In genomic region chr11:60912851-60913550, GRCh38 we compare ENCODE assay signal across 7 cellular contexts. TPM values are rescaled to one million over a fixed set of nuclear protein-coding genes. Genes with fewer than 3 reads are reported as not detected.
DNase-seq lines count a peak whose midpoint lies in the region; ATAC-seq, FAIRE-seq and TF ChIP-seq lines count a peak whose summit lies in the region.

No MANE protein-coding gene starts in this region.

- H3K9ac ChIP-seq in HUES64 (ENCODE audit: low read depth, low read length) (peak overlapping the region; percentile 75), iPS-18a (ENCODE audit: low read length) (peak overlapping the region; percentile 76)

- H3K4me1 ChIP-seq in HUES64 (ENCODE audit: insufficient read depth, low read length) (peaks cover 33% of the 10 kb centered on the region), iPS-18a (ENCODE audit: control insufficient read depth, low read depth, low read length) (peaks cover 25% of the 10 kb centered on the region), mucosa of descending colon (ENCODE audit: low read depth) (peaks cover 14% of the 10 kb centered on the region), small intestine (ENCODE audit: control insufficient read depth in 2 of 2, insufficient read depth in 1 of 2, low read depth in 1 of 2, low read length in 1 of 2) (peaks cover 4 to 5% of the 10 kb centered on the region in 2 donors)

- H3K36me3 ChIP-seq in HUES64 (ENCODE audit: insufficient read depth, low read length) (no peaks in the 10 kb centered on the region; the same call in 1 of the 2 replicates), iPS-18a (ENCODE audit: control insufficient read depth, low read depth, low read length) (no peaks in the 10 kb centered on the region), mucosa of descending colon (ENCODE audit: low read depth) (no peaks in the 10 kb centered on the region), small intestine (ENCODE audit: control insufficient read depth in 2 of 2, insufficient read depth in 2 of 2, low read length in 2 of 2) (no peaks in the 10 kb centered on the region)

- no peak for TF ChIP-seq CTCF in mucosa of descending colon (IDR thresholded peaks at IDR 0.05)

- H3K27ac Mint-ChIP-seq in activated T-helper 17 cell treated with anti-CD3 and anti-CD28 coated beads, Interleukin-2, amount 50 U/mL, for 72 hours: peak overlapping the region; percentile 90
- peak overlapping the region; percentile 99 for H3K27ac Mint-ChIP-seq in stimulated activated naive B cell treated with anti-CD40 and anti-IgM and Interleukin-4, amounts not matched to agents 10 μg/mL and 1 μg/mL and 100 μg/mL, for 72 hours

- H3K4me3 Mint-ChIP-seq in activated T-helper 17 cell treated with anti-CD3 and anti-CD28 coated beads, Interleukin-2, amount 50 U/mL, for 72 hours: peak overlapping the region; percentile 93
- peak overlapping the region; percentile 99 to 100 for H3K4me3 Mint-ChIP-seq in stimulated activated naive B cell treated with anti-CD40 and anti-IgM and Interleukin-4, amounts not matched to agents 10 μg/mL and 1 μg/mL and 100 μg/mL, for 72 hours

- H3K9me3 Mint-ChIP-seq in activated T-helper 17 cell treated with anti-CD3 and anti-CD28 coated beads, Interleukin-2, amount 50 U/mL, for 72 hours: no peaks in the 10 kb centered on the region
- peaks cover 20 to 22% of the 10 kb centered on the region in 2 donors for H3K9me3 Mint-ChIP-seq in stimulated activated naive B cell treated with anti-CD40 and anti-IgM and Interleukin-4, amounts not matched to agents 10 μg/mL and 1 μg/mL and 100 μg/mL, for 72 hours

- H3K27me3 ChIP-seq in HUES64 (ENCODE audit: insufficient read depth, low read length): peaks cover 26% of the 10 kb centered on the region
- H3K27me3 ChIP-seq in iPS-18a (ENCODE audit: control insufficient read depth, insufficient read depth, low read length): peaks cover 15% of the 10 kb centered on the region
- H3K27me3 ChIP-seq in small intestine (ENCODE audit: control insufficient read depth in 2 of 2, insufficient read depth in 2 of 2, low read length in 2 of 2): no peaks in the 10 kb centered on the region

- intact Hi-C loops in mucosa of descending colon (cut with DNase I, micrococcal nuclease): no loop called here

- FAIRE-seq in small intestine (lab: Jason Lieb, UNC): no peak

- no peaks in the 10 kb centered on the region for H3K27me3 Mint-ChIP-seq in activated T-helper 17 cell treated with anti-CD3 and anti-CD28 coated beads, Interleukin-2, amount 50 U/mL, for 72 hours
- H3K27me3 Mint-ChIP-seq in stimulated activated naive B cell treated with anti-CD40 and anti-IgM and Interleukin-4, amounts not matched to agents 10 μg/mL and 1 μg/mL and 100 μg/mL, for 72 hours: no peaks in the 10 kb centered on the region

- peaks cover 18% of the 10 kb centered on the region for H3K36me3 Mint-ChIP-seq in activated T-helper 17 cell treated with anti-CD3 and anti-CD28 coated beads, Interleukin-2, amount 50 U/mL, for 72 hours (ENCODE audit: low read depth)
- peaks cover 25 to 30% of the 10 kb centered on the region in 2 donors for H3K36me3 Mint-ChIP-seq in stimulated activated naive B cell treated with anti-CD40 and anti-IgM and Interleukin-4, amounts not matched to agents 10 μg/mL and 1 μg/mL and 100 μg/mL, for 72 hours

- H3K9me3 ChIP-seq in HUES64 (ENCODE audit: insufficient read depth, low read depth, low read length): no peaks in the 10 kb centered on the region
- no peaks in the 10 kb centered on the region for H3K9me3 ChIP-seq in iPS-18a (ENCODE audit: control insufficient read depth, low read depth, low read length)
- no peaks in the 10 kb centered on the region for H3K9me3 ChIP-seq in mucosa of descending colon
- H3K9me3 ChIP-seq in small intestine (ENCODE audit: control insufficient read depth, low read depth): no peaks in the 10 kb centered on the region

- H3K27ac ChIP-seq in HUES64 (ENCODE audit: low read depth, low read length) (peak overlapping the region; percentile 71), iPS-18a (ENCODE audit: low read length) (peak overlapping the region; percentile 95), small intestine (ENCODE audit: low read depth in 1 of 2, low read length in 1 of 2) (peak overlapping the region in 1 of 2 donors; percentile 95)

- H3K4me1 Mint-ChIP-seq in activated T-helper 17 cell treated with anti-CD3 and anti-CD28 coated beads, Interleukin-2, amount 50 U/mL, for 72 hours: peaks cover 39% of the 10 kb centered on the region
- peaks cover 63 to 94% of the 10 kb centered on the region in 2 donors for H3K4me1 Mint-ChIP-seq in stimulated activated naive B cell treated with anti-CD40 and anti-IgM and Interleukin-4, amounts not matched to agents 10 μg/mL and 1 μg/mL and 100 μg/mL, for 72 hours

- peak overlapping the region; percentile 59 for H3K4me3 ChIP-seq in HUES64 (ENCODE audit: low read length)
- H3K4me3 ChIP-seq in iPS-18a (ENCODE audit: low read length): peak overlapping the region; percentile 81
- no peak overlapping the region for H3K4me3 ChIP-seq in mucosa of descending colon
- H3K4me3 ChIP-seq in small intestine (ENCODE audit: low read depth in 1 of 2, low read length in 2 of 2): no peak overlapping the region

- ATAC-seq in activated T-helper 17 cell treated with anti-CD3 and anti-CD28 coated beads, Interleukin-2, amount 50 U/mL, for 72 hours (replicated peaks): no peak
- no peak for ATAC-seq in stimulated activated naive B cell treated with anti-CD40 and anti-IgM and Interleukin-4, amounts not matched to agents 10 μg/mL and 1 μg/mL and 100 μg/mL, for 72 hours (replicated peaks)
- no peak for ATAC-seq in mucosa of descending colon

- DNase-seq in stimulated activated naive B cell treated with anti-CD40 and anti-IgM and Interleukin-4, amounts not matched to agents 10 μg/mL and 1 μg/mL and 100 μg/mL, for 72 hours: no peak
- DNase-seq in NCI-H2196 (lab: John Stamatoyannopoulos, UW; ENCODE audit: unreplicated experiment) (no peak), mucosa of descending colon (no peak), small intestine (no peak)

- WGBS in HUES64: 93% methylated on average over 22 of the region's 22 CpGs
- 83 to 87% (median 87%) methylated on average over 22 of the region's 22 CpGs for WGBS in small intestine, 3 donors

RNA-seq across cellular contexts. Expression of gene TMEM109, which starts 1.0 kb away (rescaled TPM):
- polyA plus RNA-seq in HUES64 (2013, experiment 1 of 2): 46.1 TPM
- polyA plus RNA-seq in HUES64 (2013, experiment 2 of 2): 48.6 TPM
- 10 to 100 TPM; 42.8 to 99.7 TPM for total RNA-seq in activated T-helper 17 cell treated with anti-CD3 and anti-CD28 coated beads, Interleukin-2, amount 50 U/mL, for 72 hours
- total RNA-seq in mucosa of descending colon: 10 to 100 TPM; 35.8 to 95.2 (median 46.6) TPM
- 10 to 100 TPM; 14.1 to 63.7 (median 30.5) TPM for polyA plus RNA-seq in small intestine

RNA-seq across cellular contexts. Expression of gene PRPF19, which starts 6.6 kb away (rescaled TPM):
- 121 TPM for polyA plus RNA-seq in HUES64 (2013, experiment 1 of 2)
- 102 TPM for polyA plus RNA-seq in HUES64 (2013, experiment 2 of 2)
- 100 to 1,000 TPM in 1 of 2 donors, 10 to 100 TPM in 1; 80.2 to 165 TPM for total RNA-seq in activated T-helper 17 cell treated with anti-CD3 and anti-CD28 coated beads, Interleukin-2, amount 50 U/mL, for 72 hours
- total RNA-seq in mucosa of descending colon: 10 to 100 TPM; 61.1 to 74.1 (median 64.6) TPM
- polyA plus RNA-seq in small intestine: 10 to 100 TPM; 47.9 to 99.8 (median 61.6) TPM

RNA-seq across cellular contexts. Expression of gene TMEM132A, which starts 11.3 kb away (rescaled TPM):
- 73.4 TPM for polyA plus RNA-seq in HUES64 (2013, experiment 1 of 2)
- 73.1 TPM for polyA plus RNA-seq in HUES64 (2013, experiment 2 of 2)
- total RNA-seq in activated T-helper 17 cell treated with anti-CD3 and anti-CD28 coated beads, Interleukin-2, amount 50 U/mL, for 72 hours: under 1 TPM in 1 of 2 donors, not detected in 1; 0.29 TPM
- 10 to 100 TPM in 1 of 3 donors, 1 to 10 TPM in 2; 3.9 to 11.8 (median 8.5) TPM for total RNA-seq in mucosa of descending colon
- polyA plus RNA-seq in small intestine: 1 to 10 TPM in 2 of 3 donors, under 1 TPM in 1; 0.89 to 6.9 (median 1.1) TPM

RNA-seq across cellular contexts. Expression of gene SLC15A3, which starts 39.0 kb away (rescaled TPM):
- 15.9 TPM for polyA plus RNA-seq in HUES64 (2013, experiment 1 of 2)
- polyA plus RNA-seq in HUES64 (2013, experiment 2 of 2): 19.1 TPM
- 1 to 10 TPM; 1.0 to 1.3 TPM for total RNA-seq in activated T-helper 17 cell treated with anti-CD3 and anti-CD28 coated beads, Interleukin-2, amount 50 U/mL, for 72 hours
- 10 to 100 TPM in 2 of 3 donors, 1 to 10 TPM in 1; 6.2 to 36.8 (median 18.4) TPM for total RNA-seq in mucosa of descending colon
- 10 to 100 TPM in 2 of 3 donors, 1 to 10 TPM in 1; 4.5 to 26.0 (median 11.1) TPM for polyA plus RNA-seq in small intestine

RNA-seq across cellular contexts. Expression of gene ZP1, which starts 45.7 kb away (rescaled TPM):
- not detected for polyA plus RNA-seq in HUES64 (2013, experiment 1 of 2)
- not detected for polyA plus RNA-seq in HUES64 (2013, experiment 2 of 2)
- under 1 TPM in 1 of 2 donors, not detected in 1; 0.16 TPM for total RNA-seq in activated T-helper 17 cell treated with anti-CD3 and anti-CD28 coated beads, Interleukin-2, amount 50 U/mL, for 72 hours
- total RNA-seq in mucosa of descending colon: under 1 TPM in 2 of 3 donors, not detected in 1; 0.23 to 0.41 TPM
- 1 to 10 TPM in 1 of 3 donors, under 1 TPM in 1, not detected in 1; 0.33 to 2.7 TPM for polyA plus RNA-seq in small intestine

Comparison
In these comparisons a context has a peak if more than half of its experiments do, and no peak if none do; other contexts are left out.
1. H3K4me3 ChIP-seq: peak in HUES64 (single experiment) and iPS-18a (single experiment); none in mucosa of descending colon (single experiment) and small intestine (0 of 2).